ENCODE assay signal across 1 cellular context in genomic region chr12:65532162-65532561, GRCh38.
TF ChIP-seq lines count a peak whose summit lies in the region.

No MANE protein-coding gene starts in this region.

TF ChIP-seq in SK-N-SH, 30 proteins besides CTCF, POLR2A, EP300 and RAD21 (continued from another document):
- TF ChIP-seq REST (IDR thresholded peaks at IDR 0.05; ENCODE audit: low read depth, low read length) (no peak), NFIC (IDR thresholded peaks at IDR 0.05; ENCODE audit: borderline replicate concordance) (no peak), MAX (IDR thresholded peaks at IDR 0.05; ENCODE audit: low read depth) (no peak), POLR2AphosphoS5 (IDR thresholded peaks at IDR 0.05; ENCODE audit: low read depth, low read length) (no peak), TCF12 (IDR thresholded peaks at IDR 0.05) (no peak), NRF1 (IDR thresholded peaks at IDR 0.05; ENCODE audit: low read depth, low read length) (no peak), PBX3 (IDR thresholded peaks at IDR 0.05) (no peak), FOSL2 (IDR thresholded peaks at IDR 0.05; ENCODE audit: borderline replicate concordance, low read depth) (no peak), CHD2 (IDR thresholded peaks at IDR 0.05; ENCODE audit: low read length, partially characterized antibody) (no peak), IRF3 (IDR thresholded peaks at IDR 0.05; ENCODE audit: low read depth, low read length) (no peak), EZH2phosphoT487 (IDR thresholded peaks at IDR 0.05; ENCODE audit: borderline replicate concordance, low read depth) (no peak), SMC3 (IDR thresholded peaks at IDR 0.05; ENCODE audit: low read depth, low read length) (no peak)
- TF ChIP-seq, protein P1, sequence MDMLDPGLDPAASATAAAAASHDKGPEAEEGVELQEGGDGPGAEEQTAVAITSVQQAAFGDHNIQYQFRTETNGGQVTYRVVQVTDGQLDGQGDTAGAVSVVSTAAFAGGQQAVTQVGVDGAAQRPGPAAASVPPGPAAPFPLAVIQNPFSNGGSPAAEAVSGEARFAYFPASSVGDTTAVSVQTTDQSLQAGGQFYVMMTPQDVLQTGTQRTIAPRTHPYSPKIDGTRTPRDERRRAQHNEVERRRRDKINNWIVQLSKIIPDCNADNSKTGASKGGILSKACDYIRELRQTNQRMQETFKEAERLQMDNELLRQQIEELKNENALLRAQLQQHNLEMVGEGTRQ (IDR thresholded peaks at IDR 0.05; ENCODE audit: borderline replicate concordance, low read depth, low read length), result no peak
